Comparison of ENCODE assay signal across 9 cellular contexts in genomic region chr3:102140116-102140515, GRCh38.
"Had no signal": no experiment of that assay in that cellular context is flagged by ENCODE, and none has a peak within 500 bp of the region (broad histone marks: within the 10 kb centered on the region; RNA-seq: fewer than 3 reads in every experiment).

No MANE protein-coding gene starts in this region.

- H3K4me1 ChIP-seq: HAP-1 had no signal

- H3K4me3 ChIP-seq: GM23248, HAP-1 had no signal

- H3K9me3 Mint-ChIP-seq: IgD-negative memory B cell had no signal

- H3K4me3 Mint-ChIP-seq: IgD-negative memory B cell had no signal

- H3K27ac ChIP-seq: GM23248, HL-60 had no signal

- FAIRE-seq: HepG2 had no signal

- H2AFZ ChIP-seq: GM23248 had no signal

- DNase-seq: GM23248, GOT3, H7, KG1 had no signal

- H3K27me3 Mint-ChIP-seq: IgD-negative memory B cell had no signal

- H3K27ac Mint-ChIP-seq: IgD-negative memory B cell had no signal

- H3K9ac ChIP-seq: GM23248 had no signal

- H3K36me3 ChIP-seq: HAP-1 had no signal

- H3K9me3 ChIP-seq: HAP-1 had no signal

- ATAC-seq: HCT116, HepG2 had no signal
